31 cellular contexts compared by ENCODE assay signal in genomic region chr1:73033637-73034036, GRCh38.
"Had no signal": no experiment of that assay in that cellular context is flagged by ENCODE, and none has a peak within 500 bp of the region (broad histone marks: within the 10 kb centered on the region; RNA-seq: fewer than 3 reads in every experiment).

No MANE protein-coding gene starts in this region.

- H3K4me1 Mint-ChIP-seq: nephron; stimulated activated naive B cell treated with anti-CD40 and anti-IgM and Interleukin-4, amounts not matched to agents 10 μg/mL and 1 μg/mL and 100 μg/mL, for 72 hours had no signal

- ATAC-seq: activated CD8-positive, alpha-beta T cell treated with anti-CD3 and anti-CD28 coated beads for 36 hours; esophagus mucosa; left cardiac atrium; left ventricle myocardium superior; pancreas; stimulated activated naive B cell treated with anti-CD40 and anti-IgM and Interleukin-4, amounts not matched to agents 10 μg/mL and 1 μg/mL and 100 μg/mL, for 72 hours; upper lobe of right lung had no signal

- H3K4me1 ChIP-seq: colonic mucosa, pancreas, prostate gland, sigmoid colon, suprapubic skin, tibial artery, upper lobe of right lung had no signal

- H3K4me3 Mint-ChIP-seq: activated CD8-positive, alpha-beta T cell treated with anti-CD3 and anti-CD28 coated beads for 36 hours; activated naive CD8-positive, alpha-beta T cell; nephron; stimulated activated naive B cell treated with anti-CD40 and anti-IgM and Interleukin-4, amounts not matched to agents 10 μg/mL and 1 μg/mL and 100 μg/mL, for 72 hours had no signal

- DNase-seq: activated CD4-positive, alpha-beta T cell treated with anti-CD3 and anti-CD28 coated beads for 1 hour; activated CD4-positive, alpha-beta T cell treated with anti-CD3 and anti-CD28 coated beads, Interleukin-2, amount 50 U/mL, for 1 hour; activated CD8-positive, alpha-beta T cell treated with anti-CD3 and anti-CD28 coated beads for 36 hours; activated naive CD4-positive, alpha-beta T cell treated with Interleukin-2 at 50 U/mL for 16 hours; activated T-cell treated with anti-CD3 and anti-CD28 coated beads, Interleukin-2, amount 50 U/mL, for 48 hours; anterior cingulate cortex; cerebellar nuclear complex; colonic mucosa; dorsolateral prefrontal cortex; effector memory CD4-positive, alpha-beta T cell; foreskin fibroblast; head of caudate nucleus; hippocampal formation; islet precursor cell; left cardiac atrium; left ventricle myocardium superior; nucleus accumbens; pancreas; sigmoid colon; small intestine; stimulated activated CD4-positive, alpha-beta T cell treated with anti-CD3 and anti-CD28 coated beads, Interleukin-1b, Interleukin-23, amount 100 ng/mL, for 48 hours; stimulated activated naive B cell treated with anti-CD40 and anti-IgM and Interleukin-4, amounts not matched to agents 10 μg/mL and 1 μg/mL and 100 μg/mL, for 72 hours; T-helper 2 cell; tibial artery; upper lobe of right lung had no signal

- H3K27ac Mint-ChIP-seq: activated CD8-positive, alpha-beta T cell treated with anti-CD3 and anti-CD28 coated beads for 36 hours; activated naive CD8-positive, alpha-beta T cell; activated T-helper 2 cell treated with anti-CD3 and anti-CD28 coated beads, Interferon-gamma antibody, Interleukin-2, Interleukin-4, amounts not matched to agents 10 μg/mL and 5 μg/mL and 100 μg/mL, durations not matched to agents 14 hours and 24 hours and 36 hours; nephron; stimulated activated naive B cell treated with anti-CD40 and anti-IgM and Interleukin-4, amounts not matched to agents 10 μg/mL and 1 μg/mL and 100 μg/mL, for 72 hours had no signal

- H3K9me3 ChIP-seq: colonic mucosa, pancreas, prostate gland, sigmoid colon, suprapubic skin, tibial artery, upper lobe of right lung had no signal

- H3K9me3 Mint-ChIP-seq: activated CD8-positive, alpha-beta T cell treated with anti-CD3 and anti-CD28 coated beads for 36 hours; nephron had no signal

- H3K36me3 ChIP-seq: colonic mucosa, pancreas, prostate gland, sigmoid colon, suprapubic skin, tibial artery, upper lobe of right lung had no signal

- H3K27ac ChIP-seq: colonic mucosa, dorsolateral prefrontal cortex, pancreas, prostate gland, sigmoid colon, suprapubic skin, tibial artery, upper lobe of right lung had no signal

- H3K27me3 ChIP-seq: colonic mucosa, dorsolateral prefrontal cortex, pancreas, sigmoid colon, suprapubic skin, tibial artery, upper lobe of right lung had no signal

- H3K4me3 ChIP-seq: colonic mucosa, dorsolateral prefrontal cortex, pancreas, prostate gland, sigmoid colon, suprapubic skin, tibial artery, upper lobe of right lung had no signal

- H3K27me3 Mint-ChIP-seq: activated CD8-positive, alpha-beta T cell treated with anti-CD3 and anti-CD28 coated beads for 36 hours; activated naive CD8-positive, alpha-beta T cell; stimulated activated naive B cell treated with anti-CD40 and anti-IgM and Interleukin-4, amounts not matched to agents 10 μg/mL and 1 μg/mL and 100 μg/mL, for 72 hours had no signal

- H3K36me3 Mint-ChIP-seq: activated naive CD8-positive, alpha-beta T cell; stimulated activated naive B cell treated with anti-CD40 and anti-IgM and Interleukin-4, amounts not matched to agents 10 μg/mL and 1 μg/mL and 100 μg/mL, for 72 hours had no signal
